22 cellular contexts compared by ENCODE assay signal in the genomic region with DNA sequence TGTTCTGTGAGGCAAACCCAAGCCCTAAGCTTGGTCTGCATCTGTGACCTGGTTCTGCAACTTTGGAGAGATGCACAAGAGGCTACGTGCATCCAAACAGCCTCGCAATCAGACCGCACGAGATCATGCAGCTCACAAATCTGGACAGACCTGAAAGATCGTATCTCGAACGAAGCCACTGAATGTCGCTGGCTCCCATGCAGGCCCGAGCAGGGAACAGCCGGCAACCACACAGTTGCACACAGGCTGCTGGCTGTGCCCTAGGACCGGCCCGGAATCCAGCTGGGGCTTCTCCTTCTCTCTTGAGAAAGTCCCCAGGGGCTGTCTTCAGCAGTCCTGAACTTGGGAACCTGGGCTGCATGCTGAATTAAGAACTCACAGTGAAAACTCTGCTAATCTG. TPM values are rescaled to one million over a fixed set of nuclear protein-coding genes. Genes with fewer than 3 reads are reported as not detected.
DNase-seq lines count a peak whose midpoint lies in the region; ATAC-seq, FAIRE-seq and TF ChIP-seq lines count a peak whose summit lies in the region.
"Had no signal": no experiment of that assay in that cellular context is flagged by ENCODE, and none has a peak within 500 bp of the region (broad histone marks: within the 10 kb centered on the region; RNA-seq: fewer than 3 reads in every experiment).

No MANE protein-coding gene starts in this region.

- TF ChIP-seq CTCF in left ventricle myocardium inferior (IDR thresholded peaks at IDR 0.05; ENCODE audit: borderline replicate concordance) (no peak), right atrium auricular region (IDR thresholded peaks at IDR 0.05) (no peak), suprapubic skin (IDR thresholded peaks at IDR 0.05) (no peak)

- H2AFZ ChIP-seq in mesenchymal stem cell (ENCODE audit: low read depth, low read length) = no peak overlapping the region

- no peak overlapping the region for H2BK120ac ChIP-seq in mesenchymal stem cell (ENCODE audit: low read depth, low read length)

- no peaks in the 10 kb centered on the region for H3K36me3 ChIP-seq in left ventricle myocardium inferior
- no peaks in the 10 kb centered on the region for H3K36me3 ChIP-seq in right atrium auricular region
- peaks cover 2 to 4% of the 10 kb centered on the region in 2 experiments for H3K36me3 ChIP-seq in mesenchymal stem cell (ENCODE audit: control insufficient read depth in 1 of 2, insufficient read depth in 2 of 2, low read depth in 1 of 2, low read length in 2 of 2)
- H3K36me3 ChIP-seq in suprapubic skin = no peaks in the 10 kb centered on the region
- H3K36me3 ChIP-seq: cardiac muscle cell, thyroid gland had no signal

- H3K4me2 ChIP-seq in mesenchymal stem cell (ENCODE audit: low read length, poor library complexity, severe bottlenecking) = peak overlapping the region; percentile 30

- H3K27ac ChIP-seq in left ventricle myocardium inferior (replicated peaks) = peak overlapping the region; percentile 98
- no peak overlapping the region for H3K27ac ChIP-seq in right atrium auricular region
- peak overlapping the region; percentile 99 for H3K27ac ChIP-seq in caudate nucleus (ENCODE audit: low read depth, low read length)
- no peak overlapping the region for H3K27ac ChIP-seq in mesenchymal stem cell (ENCODE audit: low read length, poor library complexity, severe bottlenecking)
- peak overlapping the region; percentile 55 for H3K27ac ChIP-seq in suprapubic skin
- H3K27ac ChIP-seq: cardiac muscle cell had no signal

- H3K4me1 ChIP-seq in left ventricle myocardium inferior (peaks cover 50% of the 10 kb centered on the region), right atrium auricular region (peaks cover 0 to 28% of the 10 kb centered on the region in 2 donors), mesenchymal stem cell (ENCODE audit: control insufficient read depth, insufficient read depth, low read depth, low read length) (peaks cover 2% of the 10 kb centered on the region), suprapubic skin (peaks cover 48% of the 10 kb centered on the region)

- ATAC-seq in HG02852 (IDR thresholded peaks at IDR 0.05; ENCODE audit: unreplicated experiment) = no peak
- ATAC-seq: activated CD4-positive, CD25-positive, alpha-beta regulatory T cell treated with anti-CD3 and anti-CD28 coated beads, Interleukin-2, amount 50 U/mL, for 24 hours had no signal

- no peak overlapping the region for H3K14ac ChIP-seq in mesenchymal stem cell (ENCODE audit: low read length in 2 of 2)

- H3K4ac ChIP-seq in mesenchymal stem cell (ENCODE audit: low read depth in 1 of 2, low read length in 2 of 2) = no peak overlapping the region

- FAIRE-seq in urothelium cell line (lab: Jason Lieb, UNC) = no peak
- FAIRE-seq: D721Med, RCC 7860 had no signal

- 87% methylated on average over 12 of the region's 12 CpGs for WGBS in mesenchymal stem cell
- 88% methylated on average over 12 of the region's 12 CpGs for WGBS in suprapubic skin

- H3K9ac ChIP-seq in mesenchymal stem cell (ENCODE audit: low read length) = no peak overlapping the region

- no peak overlapping the region for H3K18ac ChIP-seq in mesenchymal stem cell (ENCODE audit: low read depth in 1 of 2, low read length in 2 of 2)

- peak; percentile 51 for DNase-seq in left ventricle myocardium inferior
- DNase-seq in right atrium auricular region (ENCODE audit: low spot score) = no peak
- DNase-seq in caudate nucleus (lab: John Stamatoyannopoulos, UW) = peak in 3 of 61 donors; percentile 11 to 36 (median 28)
- no peak for DNase-seq in mesenchymal stem cell
- DNase-seq in suprapubic skin (ENCODE audit: low spot score in 2 of 2) = no peak
- no peak for DNase-seq in urothelium cell line (ENCODE audit: low spot score)
- DNase-seq in NCI-H446 treated with DMSO at 0.1 percent for 48 hours (lab: John Stamatoyannopoulos, UW) = no peak
- DNase-seq: activated CD4-positive, alpha-beta T cell treated with anti-CD3 and anti-CD28 coated beads, Interleukin-2, amount 50 U/mL, for 48 hours; activated naive CD4-positive, alpha-beta T cell treated with anti-CD3 and anti-CD28 coated beads, Interleukin-2, amount 50 U/mL, for 16 hours; CD4-positive, alpha-beta T cell; mammary epithelial cell; NCI-H1048; NCI-H187; NCI-H226; NCI-H748 treated with DMSO at 0.1 percent for 48 hours; stimulated activated naive CD4-positive, alpha-beta T cell; thyroid gland had no signal

- TF ChIP-seq EP300 in suprapubic skin (IDR thresholded peaks at IDR 0.05) = no peak

- intact Hi-C loops in left ventricle myocardium inferior (cut with micrococcal nuclease) = loop anchor here (10.0 kb wide), 1 partner anchor 288 kb away; no protein-coding TSS in a partner anchor

- TF ChIP-seq POLR2A in suprapubic skin (IDR thresholded peaks at IDR 0.05) = no peak

- H3K23ac ChIP-seq in mesenchymal stem cell (ENCODE audit: low read length in 2 of 2) = no peak overlapping the region

- H2BK5ac ChIP-seq in mesenchymal stem cell (ENCODE audit: low read depth, low read length, poor library complexity, severe bottlenecking) = no peak overlapping the region

- no peaks in the 10 kb centered on the region for H3K79me1 ChIP-seq in mesenchymal stem cell (replicated peaks; ENCODE audit: low read length, poor library complexity, severe bottlenecking)

- no peaks in the 10 kb centered on the region for H3K27me3 ChIP-seq in left ventricle myocardium inferior (ENCODE audit: low read depth)
- no peaks in the 10 kb centered on the region for H3K27me3 ChIP-seq in right atrium auricular region
- no peaks in the 10 kb centered on the region for H3K27me3 ChIP-seq in mesenchymal stem cell (ENCODE audit: control insufficient read depth in 1 of 2, insufficient read depth in 1 of 2, low read length in 2 of 2)
- no peaks in the 10 kb centered on the region for H3K27me3 ChIP-seq in suprapubic skin
- H3K27me3 ChIP-seq: cardiac muscle cell, thyroid gland had no signal

- H4K8ac ChIP-seq in mesenchymal stem cell (ENCODE audit: low read length) = no peak overlapping the region

- no peak overlapping the region for H2BK15ac ChIP-seq in mesenchymal stem cell (ENCODE audit: low read depth, poor library complexity, severe bottlenecking)

- H3K4me3 ChIP-seq in left ventricle myocardium inferior (no peak overlapping the region), right atrium auricular region (no peak overlapping the region), mesenchymal stem cell (ENCODE audit: insufficient read depth in 1 of 2, low read depth in 1 of 2, low read length in 2 of 2) (no peak overlapping the region), suprapubic skin (no peak overlapping the region)
- H3K4me3 ChIP-seq: cardiac muscle cell, thyroid gland had no signal

- H2AK5ac ChIP-seq in mesenchymal stem cell (ENCODE audit: low read length, severe bottlenecking) = no peak overlapping the region

- H3K9me3 ChIP-seq in left ventricle myocardium inferior (replicated peaks) = no peaks in the 10 kb centered on the region
- no peaks in the 10 kb centered on the region for H3K9me3 ChIP-seq in right atrium auricular region
- no peaks in the 10 kb centered on the region for H3K9me3 ChIP-seq in mesenchymal stem cell (ENCODE audit: control insufficient read depth, low read length)
- no peaks in the 10 kb centered on the region for H3K9me3 ChIP-seq in suprapubic skin
- H3K9me3 ChIP-seq: thyroid gland had no signal

- H4K91ac ChIP-seq in mesenchymal stem cell (ENCODE audit: low read length) = no peak overlapping the region

- H2BK12ac ChIP-seq in mesenchymal stem cell (ENCODE audit: low read length in 2 of 2) = no peak overlapping the region

RNA-seq across cellular contexts. Expression of gene WNT5B, which starts 27.9 kb away (rescaled TPM):
- total RNA-seq in left ventricle myocardium inferior (2.1 TPM), right atrium auricular region (1 to 10 TPM; 1.5 to 3.0 TPM), suprapubic skin (10 to 100 TPM in 1 of 4 donors, 1 to 10 TPM in 3; 7.3 to 12.8 (median 8.3) TPM)
- polyA plus RNA-seq in mesenchymal stem cell (2013, experiment 1 of 2) = 14.1 TPM
- polyA plus RNA-seq in mesenchymal stem cell (2013, experiment 2 of 2) = 16.0 TPM
- total RNA-seq: CD4-positive, alpha-beta T cell had no signal

RNA-seq across cellular contexts. Expression of gene ADIPOR2, which starts 34.0 kb away (rescaled TPM):
- total RNA-seq in left ventricle myocardium inferior (40.5 TPM), right atrium auricular region (10 to 100 TPM; 19.7 to 23.3 TPM), suprapubic skin (10 to 100 TPM; 40.3 to 47.9 (median 43.4) TPM)
- 34.4 TPM for polyA plus RNA-seq in mesenchymal stem cell (2013, experiment 1 of 2)
- polyA plus RNA-seq in mesenchymal stem cell (2013, experiment 2 of 2) = 34.5 TPM

Comparison
In these comparisons a context has a peak if more than half of its experiments do, and no peak if none do; other contexts are left out.
1. H3K27ac ChIP-seq: peak in left ventricle myocardium inferior (single experiment), caudate nucleus (single experiment) and suprapubic skin (single experiment); none in right atrium auricular region (0 of 2) and mesenchymal stem cell (single experiment).